ENCODE assay signal across 35 cellular contexts in the genomic region with DNA sequence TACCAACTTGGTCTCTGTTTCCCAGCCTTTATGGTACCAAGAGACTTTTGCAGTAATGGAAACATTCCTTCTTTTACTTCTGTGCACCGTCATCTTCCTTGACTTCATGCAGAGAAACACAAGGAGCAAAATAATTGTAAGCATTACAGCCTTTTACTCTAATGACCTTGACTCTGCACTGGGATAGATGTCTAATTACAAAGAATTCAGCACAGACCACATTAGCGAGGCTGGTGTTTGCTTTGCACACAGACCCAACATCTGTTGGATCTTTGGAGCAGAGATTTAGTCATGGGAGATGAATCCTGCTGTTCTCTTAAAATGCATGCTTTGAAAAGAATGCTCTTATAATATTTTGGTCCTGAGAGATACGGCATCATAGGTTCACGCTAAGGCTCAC.
DNase-seq lines count a peak whose midpoint lies in the region; ATAC-seq and TF ChIP-seq lines count a peak whose summit lies in the region.
"Had no signal": no experiment of that assay in that cellular context is flagged by ENCODE, and none has a peak within 500 bp of the region (broad histone marks: within the 10 kb centered on the region; RNA-seq: fewer than 3 reads in every experiment).

No MANE protein-coding gene starts in this region.

- DNase-seq in AG04449 (ENCODE audit: low read depth, low spot score) (peak; percentile 56), GM04503 (ENCODE audit: low read depth) (peak; percentile 33), adipocyte (ENCODE audit: low read depth) (peak; percentile 71), fibroblast of peridontal ligament (ENCODE audit: extremely low read depth) (peak; percentile 68)
- no peak for DNase-seq in stimulated activated CD4-positive, alpha-beta T cell treated with anti-CD3 and anti-CD28 coated beads, Interleukin-2, amount 100 ng/mL, for 24 hours
- no peak for DNase-seq in stimulated activated CD4-positive, alpha-beta T cell treated with anti-CD3 and anti-CD28 coated beads, Interleukin-4, amount 100 ng/mL, for 1 hour
- no peak for DNase-seq in activated CD4-positive, alpha-beta memory T cell treated with anti-CD3 and anti-CD28 coated beads, Interleukin-2, amount 10 ng/mL, durations not matched to agents 7 days and 5 days
- DNase-seq: activated CD4-positive, alpha-beta T cell treated with anti-CD3 and anti-CD28 coated beads for 4 hours; activated CD8-positive, alpha-beta memory T cell treated with anti-CD3 and anti-CD28 coated beads, Interleukin-2, amount 10 ng/mL, durations not matched to agents 7 days and 5 days; activated naive CD4-positive, alpha-beta T cell treated with anti-CD3 and anti-CD28 coated beads for 36 hours; activated T-cell treated with anti-CD3 and anti-CD28 coated beads, Interleukin-2, amount 50 U/mL, for 72 hours; amniotic stem cell; Calu3; caudate nucleus; dorsolateral prefrontal cortex; foreskin melanocyte; immature natural killer cell; left lung; natural killer cell; NCI-H1092 treated with DMSO at 0.1 percent for 48 hours; NCI-H2081 treated with DMSO at 0.1 percent for 48 hours; ovary; stimulated activated CD4-positive, alpha-beta T cell treated with anti-CD3 and anti-CD28 coated beads, Interleukin-12 subunit alpha, Interleukin-12 subunit beta, amount 100 ng/mL, for 4 hours; stimulated activated naive CD4-positive, alpha-beta T cell treated with Interleukin-2 at 50 U/mL for 16 hours; T-helper 2 cell; testis had no signal

- 90 to 94% methylated on average over 4 of the region's 4 CpGs for WGBS in gastroesophageal sphincter (ENCODE audit: low coverage in 1 of 2), 2 donors

- H3K27me3 ChIP-seq in adipocyte (replicated peaks; ENCODE audit: control insufficient read depth, insufficient read depth, low read length) (no peaks in the 10 kb centered on the region), gastroesophageal sphincter (no peaks in the 10 kb centered on the region)
- H3K27me3 ChIP-seq: dorsolateral prefrontal cortex, hepatocyte, left lung, ovary, right atrium auricular region, testis, vagina had no signal

- H3K4me1 ChIP-seq in adipocyte (ENCODE audit: control insufficient read depth, insufficient read depth, low read length) (peaks cover 19% of the 10 kb centered on the region), gastroesophageal sphincter (no peaks in the 10 kb centered on the region)
- H3K4me1 ChIP-seq: left lung, right atrium auricular region, testis, vagina had no signal

- H3K27ac ChIP-seq in gastroesophageal sphincter, result no peak overlapping the region
- H3K27ac ChIP-seq: dorsolateral prefrontal cortex, hepatocyte, HL-60, left lung, ovary, right atrium auricular region, testis, vagina had no signal

- H3K9me3 ChIP-seq in adipocyte (ENCODE audit: control insufficient read depth, low read length) (no peaks in the 10 kb centered on the region), gastroesophageal sphincter (no peaks in the 10 kb centered on the region)
- H3K9me3 ChIP-seq: left lung, ovary, right atrium auricular region, testis, vagina had no signal

- H3K36me3 Mint-ChIP-seq in activated CD4-positive, alpha-beta memory T cell treated with anti-CD3 and anti-CD28 coated beads, Interleukin-2, amount 10 ng/mL, durations not matched to agents 7 days and 5 days (ENCODE audit: low read depth), result no peaks in the 10 kb centered on the region
- H3K36me3 Mint-ChIP-seq: activated CD8-positive, alpha-beta memory T cell treated with anti-CD3 and anti-CD28 coated beads, Interleukin-2, amount 10 ng/mL, durations not matched to agents 7 days and 5 days; CD14-positive monocyte; natural killer cell had no signal

- H3K27ac Mint-ChIP-seq in activated CD4-positive, alpha-beta memory T cell treated with anti-CD3 and anti-CD28 coated beads, Interleukin-2, amount 10 ng/mL, durations not matched to agents 7 days and 5 days, result no peak overlapping the region
- H3K27ac Mint-ChIP-seq: activated CD8-positive, alpha-beta memory T cell treated with anti-CD3 and anti-CD28 coated beads, Interleukin-2, amount 10 ng/mL, durations not matched to agents 7 days and 5 days; activated naive CD4-positive, alpha-beta T cell treated with anti-CD3 and anti-CD28 coated beads for 36 hours; activated T-cell treated with anti-CD3 and anti-CD28 coated beads, Interleukin-2, amount 50 U/mL, for 72 hours; CD14-positive monocyte; immature natural killer cell; natural killer cell had no signal

- H3K4me3 Mint-ChIP-seq in activated CD4-positive, alpha-beta memory T cell treated with anti-CD3 and anti-CD28 coated beads, Interleukin-2, amount 10 ng/mL, durations not matched to agents 7 days and 5 days, result no peak overlapping the region
- H3K4me3 Mint-ChIP-seq: activated CD8-positive, alpha-beta memory T cell treated with anti-CD3 and anti-CD28 coated beads, Interleukin-2, amount 10 ng/mL, durations not matched to agents 7 days and 5 days; activated naive CD4-positive, alpha-beta T cell treated with anti-CD3 and anti-CD28 coated beads for 36 hours; activated T-cell treated with anti-CD3 and anti-CD28 coated beads, Interleukin-2, amount 50 U/mL, for 72 hours; CD14-positive monocyte; immature natural killer cell; natural killer cell had no signal

- H3K9ac ChIP-seq in adipocyte (ENCODE audit: low read length), result no peak overlapping the region

- H3K4me1 Mint-ChIP-seq in activated CD4-positive, alpha-beta memory T cell treated with anti-CD3 and anti-CD28 coated beads, Interleukin-2, amount 10 ng/mL, durations not matched to agents 7 days and 5 days, result peaks cover 1% of the 10 kb centered on the region
- H3K4me1 Mint-ChIP-seq: CD14-positive monocyte had no signal

- H3K27me3 Mint-ChIP-seq in activated CD4-positive, alpha-beta memory T cell treated with anti-CD3 and anti-CD28 coated beads, Interleukin-2, amount 10 ng/mL, durations not matched to agents 7 days and 5 days, result no peaks in the 10 kb centered on the region
- H3K27me3 Mint-ChIP-seq: activated CD8-positive, alpha-beta memory T cell treated with anti-CD3 and anti-CD28 coated beads, Interleukin-2, amount 10 ng/mL, durations not matched to agents 7 days and 5 days had no signal

- TF ChIP-seq EP300 in gastroesophageal sphincter (IDR thresholded peaks at IDR 0.05), result no peak

- CTCF ChIA-PET in AG04449 (lab: Yijun Ruan, JAX), result no interaction called here
- CTCF ChIA-PET in activated CD4-positive, alpha-beta memory T cell treated with anti-CD3 and anti-CD28 coated beads, Interleukin-2, amount 10 ng/mL, durations not matched to agents 7 days and 5 days (lab: Charles Lee), result no interaction called here

- peaks cover 17% of the 10 kb centered on the region for H3K9me3 Mint-ChIP-seq in activated CD4-positive, alpha-beta memory T cell treated with anti-CD3 and anti-CD28 coated beads, Interleukin-2, amount 10 ng/mL, durations not matched to agents 7 days and 5 days

- POLR2A ChIA-PET in AG04449 (lab: Yijun Ruan, JAX), result no interaction called here
- POLR2A ChIA-PET in activated CD4-positive, alpha-beta memory T cell treated with anti-CD3 and anti-CD28 coated beads, Interleukin-2, amount 10 ng/mL, durations not matched to agents 7 days and 5 days (lab: Charles Lee), result no interaction called here

- no peak for TF ChIP-seq CTCF in AG04449 (IDR thresholded peaks at IDR 0.05; ENCODE audit: insufficient read depth, low read length, missing control alignments)
- TF ChIP-seq CTCF in gastroesophageal sphincter (IDR thresholded peaks at IDR 0.05), result no peak

- TF ChIP-seq POLR2A in gastroesophageal sphincter (IDR thresholded peaks at IDR 0.05), result no peak

- no peak overlapping the region; the same call in 1 of the 2 replicates for H3K4me3 ChIP-seq in AG04449 (ENCODE audit: low read depth, low read length)
- no peak overlapping the region for H3K4me3 ChIP-seq in adipocyte (ENCODE audit: low read length)
- no peak overlapping the region for H3K4me3 ChIP-seq in gastroesophageal sphincter
- H3K4me3 ChIP-seq: dorsolateral prefrontal cortex, hepatocyte, left lung, ovary, right atrium auricular region, testis, vagina had no signal

- H3K36me3 ChIP-seq in adipocyte (ENCODE audit: control insufficient read depth, insufficient read depth, low read length, severe bottlenecking) (no peaks in the 10 kb centered on the region), gastroesophageal sphincter (no peaks in the 10 kb centered on the region)
- H3K36me3 ChIP-seq: left lung, ovary, right atrium auricular region, vagina had no signal

- no peak for ATAC-seq in gastroesophageal sphincter
- ATAC-seq: activated CD8-positive, alpha-beta memory T cell treated with anti-CD3 and anti-CD28 coated beads, Interleukin-2, amount 10 ng/mL, durations not matched to agents 7 days and 5 days; activated T-cell treated with anti-CD3 and anti-CD28 coated beads, Interleukin-2, amount 50 U/mL, for 72 hours; HCT116; HepG2; left lung; natural killer cell; Panc1 had no signal

Comparison
In these comparisons a context has a peak if more than half of its experiments do, and no peak if none do; other contexts are left out.
1. DNase-seq: peak in AG04449 (single experiment), GM04503 (single experiment), adipocyte (single experiment) and fibroblast of peridontal ligament (single experiment); none in stimulated activated CD4-positive, alpha-beta T cell treated with anti-CD3 and anti-CD28 coated beads, Interleukin-2, amount 100 ng/mL, for 24 hours (0 of 2), stimulated activated CD4-positive, alpha-beta T cell treated with anti-CD3 and anti-CD28 coated beads, Interleukin-4, amount 100 ng/mL, for 1 hour (single experiment) and activated CD4-positive, alpha-beta memory T cell treated with anti-CD3 and anti-CD28 coated beads, Interleukin-2, amount 10 ng/mL, durations not matched to agents 7 days and 5 days (single experiment).